Comparison of ENCODE assay signal across 21 cellular contexts in the genomic region with DNA sequence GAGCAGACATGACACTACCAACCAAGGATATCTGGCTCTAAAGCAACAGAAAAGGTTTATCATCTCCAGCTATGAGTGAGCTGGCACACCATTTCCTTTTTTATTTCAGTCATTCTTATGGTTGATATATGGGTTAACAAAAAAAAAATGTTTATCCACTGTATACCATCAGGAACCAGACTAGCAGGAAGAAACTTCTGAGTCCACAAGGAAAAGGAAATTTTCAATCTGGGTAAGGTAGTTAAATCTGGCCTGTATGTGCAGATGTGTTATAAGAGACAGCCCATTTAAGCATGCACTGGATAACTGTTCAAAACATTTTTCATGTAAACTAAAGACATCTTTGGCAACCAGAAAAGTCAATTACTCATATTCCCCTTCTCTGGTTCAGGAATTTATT. TPM values are rescaled to one million over a fixed set of nuclear protein-coding genes. Genes with fewer than 3 reads are reported as not detected.
DNase-seq lines count a peak whose midpoint lies in the region; ATAC-seq and TF ChIP-seq lines count a peak whose summit lies in the region.
"Had no signal": no experiment of that assay in that cellular context is flagged by ENCODE, and none has a peak within 500 bp of the region (broad histone marks: within the 10 kb centered on the region; RNA-seq: fewer than 3 reads in every experiment).

No MANE protein-coding gene starts in this region.

- DNase-seq in HFFc6 (no peak), chondrocyte (ENCODE audit: low spot score) (no peak), left colon (no peak), kidney tubule cell (ENCODE audit: low spot score) (no peak)
- DNase-seq in activated CD4-positive, alpha-beta memory T cell treated with anti-CD3 and anti-CD28 coated beads for 36 hours = no peak
- DNase-seq: 8988T, DMS153, KBM-7, NCI-H1105, NCI-H1694 treated with DMSO at 0.1 percent for 48 hours, NCI-H446, PC-9, Right ventricle myocardium superior, SK-N-SH had no signal

- H3K4me1 Mint-ChIP-seq in HFFc6 (ENCODE audit: low read depth) (peaks cover 71% of the 10 kb centered on the region), chondrocyte (ENCODE audit: low read depth) (peaks cover 56% of the 10 kb centered on the region)
- H3K4me1 Mint-ChIP-seq in activated CD4-positive, alpha-beta memory T cell treated with anti-CD3 and anti-CD28 coated beads for 36 hours (ENCODE audit: low read depth) = peaks cover 43% of the 10 kb centered on the region

- H3K79me2 ChIP-seq in ACC112 (ENCODE audit: control insufficient read depth, insufficient read depth, low read length, unreplicated experiment) = peaks cover 52% of the 10 kb centered on the region

- H2AFZ ChIP-seq in ACC112 (ENCODE audit: low read length, unreplicated experiment) = no peak overlapping the region
- H2AFZ ChIP-seq: PC-9 had no signal

- H3K27ac ChIP-seq in ACC112 (ENCODE audit: low read depth, low read length) = peak overlapping the region; percentile 89
- H3K27ac ChIP-seq: BLaER1 treated with 17β-estradiol and CSF1 and Interleukin-3, amounts not matched to agents 10 nM and 100 nM; HL-60; PC-9 had no signal

- H3K36me3 ChIP-seq in ACC112 (ENCODE audit: insufficient read depth, low read length) = no peaks in the 10 kb centered on the region
- H3K36me3 ChIP-seq: BLaER1 treated with 17β-estradiol and CSF1 and Interleukin-3, amounts not matched to agents 10 nM and 100 nM had no signal

- ATAC-seq in left colon = peak; percentile 53
- no peak for ATAC-seq in HG03095 (IDR thresholded peaks at IDR 0.05; ENCODE audit: unreplicated experiment)
- no peak for ATAC-seq in HG03139 (IDR thresholded peaks at IDR 0.05; ENCODE audit: unreplicated experiment)
- ATAC-seq: GM12878, HCT116 had no signal

- intact Hi-C loops in left colon (cut with DNase I, micrococcal nuclease) = no loop called here
- intact Hi-C loops in activated CD4-positive, alpha-beta memory T cell treated with anti-CD3 and anti-CD28 coated beads for 36 hours (cut with micrococcal nuclease) = no loop called here

- H3K27ac Mint-ChIP-seq in HFFc6 = peak overlapping the region; percentile 97
- peak overlapping the region; percentile 1 for H3K27ac Mint-ChIP-seq in chondrocyte (ENCODE audit: unreplicated experiment)
- no peak overlapping the region for H3K27ac Mint-ChIP-seq in activated CD4-positive, alpha-beta memory T cell treated with anti-CD3 and anti-CD28 coated beads for 36 hours

- H3K9me3 Mint-ChIP-seq in HFFc6 (no peaks in the 10 kb centered on the region), chondrocyte (ENCODE audit: low read depth) (no peaks in the 10 kb centered on the region)
- H3K9me3 Mint-ChIP-seq in activated CD4-positive, alpha-beta memory T cell treated with anti-CD3 and anti-CD28 coated beads for 36 hours = no peaks in the 10 kb centered on the region

- POLR2A ChIA-PET in activated CD4-positive, alpha-beta memory T cell treated with anti-CD3 and anti-CD28 coated beads for 36 hours (lab: Charles Lee) = no interaction called here

- H3K27me3 Mint-ChIP-seq in HFFc6 (ENCODE audit: insufficient read depth) = no peaks in the 10 kb centered on the region
- no peaks in the 10 kb centered on the region for H3K27me3 Mint-ChIP-seq in chondrocyte (ENCODE audit: low read depth)
- no peaks in the 10 kb centered on the region for H3K27me3 Mint-ChIP-seq in activated CD4-positive, alpha-beta memory T cell treated with anti-CD3 and anti-CD28 coated beads for 36 hours

- no peaks in the 10 kb centered on the region for H3K27me3 ChIP-seq in ACC112 (ENCODE audit: insufficient read depth, low read length)

- H3K36me3 Mint-ChIP-seq in HFFc6 (ENCODE audit: low read depth) (no peaks in the 10 kb centered on the region), chondrocyte (ENCODE audit: low read depth) (no peaks in the 10 kb centered on the region)
- H3K36me3 Mint-ChIP-seq in activated CD4-positive, alpha-beta memory T cell treated with anti-CD3 and anti-CD28 coated beads for 36 hours = peaks cover 1% of the 10 kb centered on the region

- H3K4me3 Mint-ChIP-seq in HFFc6 (no peak overlapping the region), chondrocyte (ENCODE audit: unreplicated experiment) (no peak overlapping the region)
- no peak overlapping the region for H3K4me3 Mint-ChIP-seq in activated CD4-positive, alpha-beta memory T cell treated with anti-CD3 and anti-CD28 coated beads for 36 hours

- TF ChIP-seq CTCF in HFFc6 (IDR thresholded peaks at IDR 0.05) = no peak
- no peak for TF ChIP-seq CTCF in chondrocyte (IDR thresholded peaks at IDR 0.05)

- CTCF ChIA-PET in activated CD4-positive, alpha-beta memory T cell treated with anti-CD3 and anti-CD28 coated beads for 36 hours (lab: Charles Lee) = interaction anchor here (1.2 kb wide), 1 partner anchor 10 kb away, joined by 3 read pairs; no protein-coding TSS in a partner anchor

- no peak overlapping the region for H3K4me3 ChIP-seq in ACC112 (ENCODE audit: low read depth, low read length)
- H3K4me3 ChIP-seq: BLaER1 treated with 17β-estradiol and CSF1 and Interleukin-3, amounts not matched to agents 10 nM and 100 nM; GM12878; PC-9 had no signal

- H3K4me1 ChIP-seq in ACC112 (ENCODE audit: control insufficient read depth, insufficient read depth, low read length, unreplicated experiment) = peaks cover 64% of the 10 kb centered on the region

RNA-seq across cellular contexts. Expression of gene AMMECR1, which starts 35.0 kb away (rescaled TPM):
- total RNA-seq in HFFc6 (2021; fragmentation: NEBNext Ultra II Directional; extraction: Animal tissue kit (Norgen Biotek cat#: 25700)) = 10 to 100 TPM; 10.1 to 13.4 (median 11.7) TPM
- total RNA-seq in chondrocyte (16.5 to 17.9 TPM (median 17.8 TPM) in 3 replicates), left colon (1 to 10 TPM; 7.5 to 9.7 TPM)
- total RNA-seq in activated CD4-positive, alpha-beta memory T cell treated with anti-CD3 and anti-CD28 coated beads for 36 hours = 1 to 10 TPM; 8.0 to 8.9 TPM
